ENCODE assay signal across 1 cellular context in the genomic region with DNA sequence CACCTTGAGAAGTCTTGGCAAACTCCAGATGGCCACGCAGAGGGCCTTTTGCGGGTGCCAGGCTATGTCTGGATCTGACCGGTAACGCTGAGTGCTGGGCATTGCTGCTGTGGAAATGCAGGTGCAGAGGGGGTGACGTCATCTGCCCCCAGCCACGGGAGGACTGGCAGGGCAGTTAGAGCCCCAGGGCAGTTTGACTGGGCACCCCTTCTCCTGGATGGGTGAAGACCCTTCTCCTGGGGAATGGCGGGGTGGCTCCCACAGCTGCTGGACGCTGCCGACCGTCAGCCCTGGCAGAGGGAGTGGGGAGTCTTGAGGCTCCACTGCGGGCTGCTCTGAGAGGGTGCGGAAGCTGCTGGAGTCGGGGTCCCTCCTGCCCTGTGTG.
TF ChIP-seq lines count a peak whose summit lies in the region.

No MANE protein-coding gene starts in this region.

TF ChIP-seq in SK-N-SH treated with all-trans-retinoic acid at 6 μM for 48 hours, 23 proteins besides CTCF, POLR2A, EP300 and RAD21 (continued from another document):
- TF ChIP-seq, protein P1, sequence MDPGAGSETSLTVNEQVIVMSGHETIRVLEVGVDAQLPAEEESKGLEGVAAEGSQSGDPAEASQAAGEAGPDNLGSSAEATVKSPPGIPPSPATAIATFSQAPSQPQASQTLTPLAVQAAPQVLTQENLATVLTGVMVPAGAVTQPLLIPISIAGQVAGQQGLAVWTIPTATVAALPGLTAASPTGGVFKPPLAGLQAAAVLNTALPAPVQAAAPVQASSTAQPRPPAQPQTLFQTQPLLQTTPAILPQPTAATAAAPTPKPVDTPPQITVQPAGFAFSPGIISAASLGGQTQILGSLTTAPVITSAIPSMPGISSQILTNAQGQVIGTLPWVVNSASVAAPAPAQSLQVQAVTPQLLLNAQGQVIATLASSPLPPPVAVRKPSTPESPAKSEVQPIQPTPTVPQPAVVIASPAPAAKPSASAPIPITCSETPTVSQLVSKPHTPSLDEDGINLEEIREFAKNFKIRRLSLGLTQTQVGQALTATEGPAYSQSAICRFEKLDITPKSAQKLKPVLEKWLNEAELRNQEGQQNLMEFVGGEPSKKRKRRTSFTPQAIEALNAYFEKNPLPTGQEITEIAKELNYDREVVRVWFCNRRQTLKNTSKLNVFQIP (CRISPR knock-in tag; IDR thresholded peaks at IDR 0.05; ENCODE audit: borderline replicate concordance, low read depth): no peak
- TF ChIP-seq, protein P2, sequence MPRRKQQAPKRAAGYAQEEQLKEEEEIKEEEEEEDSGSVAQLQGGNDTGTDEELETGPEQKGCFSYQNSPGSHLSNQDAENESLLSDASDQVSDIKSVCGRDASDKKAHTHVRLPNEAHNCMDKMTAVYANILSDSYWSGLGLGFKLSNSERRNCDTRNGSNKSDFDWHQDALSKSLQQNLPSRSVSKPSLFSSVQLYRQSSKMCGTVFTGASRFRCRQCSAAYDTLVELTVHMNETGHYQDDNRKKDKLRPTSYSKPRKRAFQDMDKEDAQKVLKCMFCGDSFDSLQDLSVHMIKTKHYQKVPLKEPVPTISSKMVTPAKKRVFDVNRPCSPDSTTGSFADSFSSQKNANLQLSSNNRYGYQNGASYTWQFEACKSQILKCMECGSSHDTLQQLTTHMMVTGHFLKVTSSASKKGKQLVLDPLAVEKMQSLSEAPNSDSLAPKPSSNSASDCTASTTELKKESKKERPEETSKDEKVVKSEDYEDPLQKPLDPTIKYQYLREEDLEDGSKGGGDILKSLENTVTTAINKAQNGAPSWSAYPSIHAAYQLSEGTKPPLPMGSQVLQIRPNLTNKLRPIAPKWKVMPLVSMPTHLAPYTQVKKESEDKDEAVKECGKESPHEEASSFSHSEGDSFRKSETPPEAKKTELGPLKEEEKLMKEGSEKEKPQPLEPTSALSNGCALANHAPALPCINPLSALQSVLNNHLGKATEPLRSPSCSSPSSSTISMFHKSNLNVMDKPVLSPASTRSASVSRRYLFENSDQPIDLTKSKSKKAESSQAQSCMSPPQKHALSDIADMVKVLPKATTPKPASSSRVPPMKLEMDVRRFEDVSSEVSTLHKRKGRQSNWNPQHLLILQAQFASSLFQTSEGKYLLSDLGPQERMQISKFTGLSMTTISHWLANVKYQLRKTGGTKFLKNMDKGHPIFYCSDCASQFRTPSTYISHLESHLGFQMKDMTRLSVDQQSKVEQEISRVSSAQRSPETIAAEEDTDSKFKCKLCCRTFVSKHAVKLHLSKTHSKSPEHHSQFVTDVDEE (CRISPR knock-in tag; IDR thresholded peaks at IDR 0.05): no peak
- no peak for TF ChIP-seq ESRRG (CRISPR knock-in tag; IDR thresholded peaks at IDR 0.05)
- no peak for TF ChIP-seq TCF4 (CRISPR knock-in tag; IDR thresholded peaks at IDR 0.05; ENCODE audit: borderline replicate concordance)
- no peak for TF ChIP-seq BACH2 (CRISPR knock-in tag; IDR thresholded peaks at IDR 0.05; ENCODE audit: borderline replicate concordance)
- TF ChIP-seq, protein P3, sequence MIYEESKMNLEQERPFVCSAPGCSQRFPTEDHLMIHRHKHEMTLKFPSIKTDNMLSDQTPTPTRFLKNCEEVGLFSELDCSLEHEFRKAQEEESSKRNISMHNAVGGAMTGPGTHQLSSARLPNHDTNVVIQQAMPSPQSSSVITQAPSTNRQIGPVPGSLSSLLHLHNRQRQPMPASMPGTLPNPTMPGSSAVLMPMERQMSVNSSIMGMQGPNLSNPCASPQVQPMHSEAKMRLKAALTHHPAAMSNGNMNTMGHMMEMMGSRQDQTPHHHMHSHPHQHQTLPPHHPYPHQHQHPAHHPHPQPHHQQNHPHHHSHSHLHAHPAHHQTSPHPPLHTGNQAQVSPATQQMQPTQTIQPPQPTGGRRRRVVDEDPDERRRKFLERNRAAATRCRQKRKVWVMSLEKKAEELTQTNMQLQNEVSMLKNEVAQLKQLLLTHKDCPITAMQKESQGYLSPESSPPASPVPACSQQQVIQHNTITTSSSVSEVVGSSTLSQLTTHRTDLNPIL (CRISPR knock-in tag; IDR thresholded peaks at IDR 0.05; ENCODE audit: low read depth): no peak
- TF ChIP-seq RARB (CRISPR knock-in tag; IDR thresholded peaks at IDR 0.05): no peak
- no peak for TF ChIP-seq ZFP3 (CRISPR knock-in tag; IDR thresholded peaks at IDR 0.05)
